In the genomic region with DNA sequence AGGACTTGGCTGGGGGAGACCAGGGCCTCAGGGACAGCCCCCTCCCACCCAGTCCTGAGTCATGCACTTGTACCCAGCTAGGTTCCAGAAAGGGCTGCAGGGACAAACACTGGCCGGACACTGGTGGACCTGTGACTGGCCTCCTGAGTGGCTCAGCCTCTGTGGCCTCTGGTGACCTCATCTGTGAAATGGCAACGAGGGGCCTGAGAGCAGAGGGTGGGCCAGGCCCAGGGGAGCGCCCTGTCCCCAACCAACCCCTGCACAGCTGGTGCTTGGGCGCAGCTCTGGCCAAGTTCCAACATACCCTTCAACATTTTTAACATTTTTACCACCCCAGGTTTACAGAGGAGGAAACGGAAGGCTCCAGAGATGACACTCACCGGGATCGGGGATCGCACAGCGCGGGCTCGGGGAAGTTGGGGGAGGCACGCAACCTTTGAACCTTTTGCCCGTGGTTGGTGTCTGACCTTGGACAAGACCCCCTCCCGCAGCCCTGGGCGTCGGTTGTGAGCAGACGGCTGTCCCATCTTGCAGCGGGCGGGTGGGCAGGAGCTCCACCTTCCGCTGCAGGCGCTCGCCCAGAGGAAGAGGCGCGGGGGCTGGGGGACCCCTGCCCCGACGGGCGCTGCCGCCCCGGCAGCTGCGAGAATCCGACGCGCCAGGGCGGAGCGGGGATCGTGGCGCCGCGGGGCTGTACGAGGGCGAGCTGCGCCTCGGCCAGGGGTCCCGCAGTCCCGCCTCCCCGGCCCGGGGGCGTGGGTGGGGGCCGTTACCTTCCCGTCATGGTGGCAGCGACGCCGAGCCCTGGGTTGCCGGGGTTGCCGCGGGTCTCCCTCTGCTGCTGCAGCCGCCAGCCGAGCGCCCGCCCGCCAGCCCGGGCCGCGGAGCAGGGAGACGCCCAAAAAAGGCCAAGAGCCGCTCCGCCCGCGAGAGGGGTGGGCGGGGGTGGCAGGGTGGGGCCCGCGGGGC, we compare ENCODE assay signal across 8 cellular contexts. TPM values are rescaled to one million over a fixed set of nuclear protein-coding genes. Genes with fewer than 3 reads are reported as not detected.
DNase-seq lines count a peak whose midpoint lies in the region; ATAC-seq and TF ChIP-seq lines count a peak whose summit lies in the region.

No MANE protein-coding gene starts in this region.

- H3K27ac ChIP-seq in HL-60 (replicated peaks) (no peak overlapping the region), hepatocyte (no peak overlapping the region), sigmoid colon (peak overlapping the region; percentile 96 to 97 (median 97))

- H3K9me3 Mint-ChIP-seq in activated naive CD8-positive, alpha-beta T cell treated with anti-CD3 and anti-CD28 coated beads, Interleukin-2, amount 10 ng/mL, durations not matched to agents 7 days and 5 days, result no peaks in the 10 kb centered on the region

- H2AFZ ChIP-seq in hepatocyte, result no peak overlapping the region

- DNase-seq in ACHN (peak; percentile 21), HL-60 (ENCODE audit: low read depth in 1 of 2, low spot score in 1 of 2) (no peak), hepatocyte (ENCODE audit: low spot score) (no peak), sigmoid colon (peak; percentile 76), DMS79 treated with DMSO at 0.1 percent for 48 hours (lab: John Stamatoyannopoulos, UW) (no peak)
- DNase-seq in activated naive CD8-positive, alpha-beta T cell treated with anti-CD3 and anti-CD28 coated beads, Interleukin-2, amount 10 ng/mL, durations not matched to agents 7 days and 5 days, result no peak

- no peaks in the 10 kb centered on the region for H3K36me3 Mint-ChIP-seq in activated naive CD8-positive, alpha-beta T cell treated with anti-CD3 and anti-CD28 coated beads, Interleukin-2, amount 10 ng/mL, durations not matched to agents 7 days and 5 days

- in situ Hi-C loops in ACHN (cut with HindIII; ENCODE audit: low pct_ligation_motif_present, low pct_unique_long_range_greater_than_20kb, low sequenced_read_pairs), result no loop called here

- TF ChIP-seq POLR2A in sigmoid colon (IDR thresholded peaks at IDR 0.05), result peak in 1 of 2 donors; percentile 30

- peak overlapping the region; percentile 10; the same call in 1 of the 2 replicates for H3K4me3 ChIP-seq in HL-60 (replicated peaks; ENCODE audit: insufficient read depth, low read length)
- H3K4me3 ChIP-seq in hepatocyte, result peak overlapping the region; percentile 42
- H3K4me3 ChIP-seq in sigmoid colon, result peak overlapping the region; percentile 77 to 90 (median 84)

- H3K27me3 ChIP-seq in HL-60 (ENCODE audit: insufficient read depth, poor library complexity, severe bottlenecking) (peaks cover 35% of the 10 kb centered on the region), hepatocyte (peaks cover 38% of the 10 kb centered on the region), sigmoid colon (no peaks in the 10 kb centered on the region)

- H3K4me1 ChIP-seq in hepatocyte (ENCODE audit: insufficient read depth) (no peaks in the 10 kb centered on the region), sigmoid colon (peaks cover 0 to 72% (median 55%) of the 10 kb centered on the region in 4 donors)

- ATAC-seq in activated naive CD8-positive, alpha-beta T cell treated with anti-CD3 and anti-CD28 coated beads, Interleukin-2, amount 10 ng/mL, durations not matched to agents 7 days and 5 days (ENCODE audit: low read depth), result peak; percentile 60
- ATAC-seq in GM19395 (IDR thresholded peaks at IDR 0.05; ENCODE audit: unreplicated experiment) (no peak), GM18907 (IDR thresholded peaks at IDR 0.05; ENCODE audit: unreplicated experiment) (no peak)

- WGBS in hepatocyte (ENCODE audit: low lambda C conversion rate, missing lambda C conversion rate), result 18% methylated on average over 27 of the region's 72 CpGs
- 2 to 6% methylated on average over 72 of the region's 72 CpGs for WGBS in sigmoid colon, 2 donors

- H4K20me1 ChIP-seq in hepatocyte (ENCODE audit: insufficient read depth, poor library complexity, severe bottlenecking), result no peaks in the 10 kb centered on the region

- peak overlapping the region; percentile 100 for H3K4me2 ChIP-seq in hepatocyte

- intact Hi-C loops in sigmoid colon (cut with DNase I), result loop anchor here (2.0 kb wide), 1 partner anchor 22 kb away; no protein-coding TSS in a partner anchor

- H3K4me3 Mint-ChIP-seq in activated naive CD8-positive, alpha-beta T cell treated with anti-CD3 and anti-CD28 coated beads, Interleukin-2, amount 10 ng/mL, durations not matched to agents 7 days and 5 days, result peak overlapping the region; percentile 79

- H3K27ac Mint-ChIP-seq in activated naive CD8-positive, alpha-beta T cell treated with anti-CD3 and anti-CD28 coated beads, Interleukin-2, amount 10 ng/mL, durations not matched to agents 7 days and 5 days, result no peak overlapping the region

- H3K9me3 ChIP-seq in hepatocyte (ENCODE audit: low read depth), result no peaks in the 10 kb centered on the region
- H3K9me3 ChIP-seq in sigmoid colon, result no peaks in the 10 kb centered on the region

- peaks cover 63% of the 10 kb centered on the region for H3K27me3 Mint-ChIP-seq in activated naive CD8-positive, alpha-beta T cell treated with anti-CD3 and anti-CD28 coated beads, Interleukin-2, amount 10 ng/mL, durations not matched to agents 7 days and 5 days

- no peaks in the 10 kb centered on the region for H3K36me3 ChIP-seq in hepatocyte (replicated peaks; ENCODE audit: insufficient read depth, low read depth)
- no peaks in the 10 kb centered on the region for H3K36me3 ChIP-seq in sigmoid colon

- POLR2A ChIA-PET in activated naive CD8-positive, alpha-beta T cell treated with anti-CD3 and anti-CD28 coated beads, Interleukin-2, amount 10 ng/mL, durations not matched to agents 7 days and 5 days (lab: Charles Lee), result interaction anchor here (0.6 kb wide), 1 partner anchor 8 kb away, joined by 3 read pairs; no protein-coding TSS in a partner anchor

- H3K4me1 Mint-ChIP-seq in activated naive CD8-positive, alpha-beta T cell treated with anti-CD3 and anti-CD28 coated beads, Interleukin-2, amount 10 ng/mL, durations not matched to agents 7 days and 5 days, result peaks cover 4% of the 10 kb centered on the region

- no peak for TF ChIP-seq EP300 in sigmoid colon (IDR thresholded peaks at IDR 0.05)

- TF ChIP-seq CTCF in HL-60 (IDR thresholded peaks at IDR 0.05; ENCODE audit: insufficient read depth, low read length) (no peak), hepatocyte (IDR thresholded peaks at IDR 0.05; ENCODE audit: poor library complexity) (no peak), sigmoid colon (IDR thresholded peaks at IDR 0.05) (no peak)

- H3K9me2 ChIP-seq in hepatocyte (replicated peaks; ENCODE audit: insufficient read depth), result no peaks in the 10 kb centered on the region

- no peaks in the 10 kb centered on the region for H3K79me2 ChIP-seq in hepatocyte

RNA-seq across cellular contexts. Expression of a gene that starts 0.8 kb away (rescaled TPM):
- total RNA-seq in activated naive CD8-positive, alpha-beta T cell treated with anti-CD3 and anti-CD28 coated beads, Interleukin-2, amount 10 ng/mL, durations not matched to agents 7 days and 5 days, result 10 to 100 TPM; 21.7 to 24.9 TPM
- total RNA-seq in hepatocyte (3.9 and 4.0 TPM in 2 replicates), sigmoid colon (100 to 1,000 TPM; 125 to 357 (median 195) TPM)
- polyA plus RNA-seq in hepatocyte (8.3 and 14.9 TPM in 2 replicates), sigmoid colon (10 to 100 TPM in 2 of 3 donors, 1 to 10 TPM in 1; 3.2 to 40.6 (median 17.4) TPM)

RNA-seq across cellular contexts. Expression of a gene that starts 26.8 kb away (rescaled TPM):
- total RNA-seq in activated naive CD8-positive, alpha-beta T cell treated with anti-CD3 and anti-CD28 coated beads, Interleukin-2, amount 10 ng/mL, durations not matched to agents 7 days and 5 days, result 1 to 10 TPM; 7.5 to 8.7 TPM
- total RNA-seq in hepatocyte (10.2 and 10.7 TPM in 2 replicates), sigmoid colon (1 to 10 TPM; 5.6 to 8.6 (median 7.9) TPM)
- polyA plus RNA-seq in hepatocyte (1.6 TPM in 1 of 2 replicates, not detected in the other), sigmoid colon (1 to 10 TPM; 1.4 to 6.5 (median 1.8) TPM)

RNA-seq across cellular contexts. Expression of a gene that starts 28.6 kb away (rescaled TPM):
- not detected for total RNA-seq in activated naive CD8-positive, alpha-beta T cell treated with anti-CD3 and anti-CD28 coated beads, Interleukin-2, amount 10 ng/mL, durations not matched to agents 7 days and 5 days
- total RNA-seq in hepatocyte (not detected in 2 replicates), sigmoid colon (1 to 10 TPM in 1 of 4 donors, under 1 TPM in 2, not detected in 1; 0.36 to 1.4 (median 0.66) TPM)
- polyA plus RNA-seq in hepatocyte (0.39 TPM in 1 of 2 replicates, not detected in the other), sigmoid colon (under 1 TPM in 2 of 3 donors, not detected in 1; 0.48 to 0.60 TPM)

Comparison
In these comparisons a context has a peak if more than half of its experiments do, and no peak if none do; other contexts are left out.
1. DNase-seq: peak in ACHN (single experiment) and sigmoid colon (single experiment); none in HL-60 (0 of 2), activated naive CD8-positive, alpha-beta T cell treated with anti-CD3 and anti-CD28 coated beads, Interleukin-2, amount 10 ng/mL, durations not matched to agents 7 days and 5 days (single experiment), hepatocyte (single experiment) and DMS79 treated with DMSO at 0.1 percent for 48 hours (single experiment).
2. H3K27ac ChIP-seq: peak in sigmoid colon (4 of 4); none in HL-60 (single experiment) and hepatocyte (single experiment).
3. H3K4me3 ChIP-seq: peak in every context shown above with its lines; median percentile 84 in sigmoid colon; 42 in hepatocyte; 10 in HL-60.
4. RNA of a gene that starts 0.8 kb away (total RNA-seq): 125 to 357 TPM in sigmoid colon; 21.7 to 24.9 TPM in activated naive CD8-positive, alpha-beta T cell treated with anti-CD3 and anti-CD28 coated beads, Interleukin-2, amount 10 ng/mL, durations not matched to agents 7 days and 5 days and 3.9 to 4.0 TPM in hepatocyte; every median in the first group is over 4 times any median in the second.